Comparison of ENCODE assay signal across 10 cellular contexts in the genomic region with DNA sequence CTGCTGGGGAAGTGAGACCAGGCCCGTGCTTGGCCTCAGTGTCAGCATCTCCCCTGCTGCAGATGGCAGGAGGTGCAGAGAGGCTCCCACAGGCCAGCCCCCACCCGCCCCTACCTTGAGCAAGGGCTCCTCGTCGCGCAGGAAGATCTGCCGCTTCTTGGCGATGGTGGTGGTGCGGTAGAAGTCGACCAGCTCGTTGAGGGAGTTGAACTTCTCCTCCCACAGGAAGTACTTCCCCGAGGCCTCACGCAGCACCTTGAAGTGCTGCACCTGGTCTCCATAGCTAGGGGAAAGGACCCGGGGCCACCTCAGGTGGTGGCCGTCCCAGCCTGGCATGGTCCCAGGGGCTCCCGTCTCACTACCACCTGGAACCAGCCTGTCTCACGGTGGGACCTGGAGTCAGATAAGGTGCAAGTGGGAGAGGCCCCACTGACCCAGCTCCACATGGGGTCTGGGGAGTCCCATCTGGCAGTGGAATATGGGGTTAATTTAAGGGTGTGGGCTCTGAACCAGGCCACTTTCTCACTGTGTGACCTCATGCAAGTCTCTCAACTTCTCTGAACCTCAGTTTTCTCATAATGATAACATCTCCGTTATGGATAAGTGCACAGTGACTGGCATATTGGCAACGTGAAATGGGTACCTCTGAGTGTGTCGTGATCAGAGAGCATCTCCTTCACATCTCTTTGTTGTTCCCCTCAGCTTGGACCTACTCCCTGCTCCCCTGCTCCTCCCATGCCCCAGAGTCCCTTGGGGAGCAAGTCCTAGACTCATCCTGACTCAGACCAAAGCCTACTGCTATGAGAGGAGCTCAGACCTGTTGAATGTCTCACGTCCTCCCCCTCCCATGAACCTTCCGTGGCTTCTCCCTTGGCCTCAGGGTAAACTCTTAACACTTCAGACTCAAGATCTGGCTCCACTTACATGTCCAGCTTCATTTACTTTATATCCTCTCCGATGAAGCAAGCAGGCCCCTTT. TPM values are rescaled to one million over a fixed set of nuclear protein-coding genes. Genes with fewer than 3 reads are reported as not detected.
DNase-seq lines count a peak whose midpoint lies in the region; ATAC-seq lines count a peak whose summit lies in the region.
"Had no signal": no experiment of that assay in that cellular context is flagged by ENCODE, and none has a peak within 500 bp of the region (broad histone marks: within the 10 kb centered on the region; RNA-seq: fewer than 3 reads in every experiment).

No MANE protein-coding gene starts in this region.

- intact Hi-C loops in left ventricle myocardium superior (cut with micrococcal nuclease) = no loop called here

- no peaks in the 10 kb centered on the region for H3K27me3 Mint-ChIP-seq in activated T-cell treated with anti-CD3 and anti-CD28 coated beads, Interleukin-2, amount 50 U/mL, for 4 hours (ENCODE audit: low read depth)

- no peaks in the 10 kb centered on the region for H3K9me3 Mint-ChIP-seq in activated T-cell treated with anti-CD3 and anti-CD28 coated beads, Interleukin-2, amount 50 U/mL, for 4 hours

- H3K36me3 Mint-ChIP-seq in activated T-cell treated with anti-CD3 and anti-CD28 coated beads, Interleukin-2, amount 50 U/mL, for 4 hours (ENCODE audit: insufficient read depth) = peaks cover 6% of the 10 kb centered on the region

- no peak overlapping the region for H3K4me3 Mint-ChIP-seq in activated T-cell treated with anti-CD3 and anti-CD28 coated beads, Interleukin-2, amount 50 U/mL, for 4 hours

- DNase-seq in activated T-cell treated with anti-CD3 and anti-CD28 coated beads, Interleukin-2, amount 50 U/mL, for 4 hours = no peak
- DNase-seq in activated T-cell treated with anti-CD3 and anti-CD28 coated beads, Interleukin-2, amount 50 U/mL, for 1 hour = no peak
- DNase-seq in activated T-cell treated with anti-CD3 and anti-CD28 coated beads, Interleukin-2, amount 50 U/mL, for 48 hours = peak; percentile 30 to 41
- DNase-seq in left ventricle myocardium superior = peak; percentile 15
- DNase-seq in stromal cell of bone marrow (ENCODE audit: low read depth) = peak; percentile 43
- DNase-seq in germinal center (ENCODE audit: low spot score) = no peak
- DNase-seq: AML-193, WERI-Rb-1 had no signal

- peak; percentile 55 to 64 for ATAC-seq in activated T-cell treated with anti-CD3 and anti-CD28 coated beads, Interleukin-2, amount 50 U/mL, for 4 hours
- no peak for ATAC-seq in left ventricle myocardium superior
- no peak for ATAC-seq in HG03097 (IDR thresholded peaks at IDR 0.05; ENCODE audit: low FRiP score, unreplicated experiment)
- no peak for ATAC-seq in GM21528 (IDR thresholded peaks at IDR 0.05; ENCODE audit: low FRiP score, unreplicated experiment)

- H3K4me1 Mint-ChIP-seq in activated T-cell treated with anti-CD3 and anti-CD28 coated beads, Interleukin-2, amount 50 U/mL, for 4 hours (ENCODE audit: low read depth) = peaks cover 13% of the 10 kb centered on the region

RNA-seq across cellular contexts. Expression of a gene that starts 19.8 kb away (rescaled TPM):
- 10 to 100 TPM; 27.0 to 31.9 (median 31.9) TPM for total RNA-seq in activated T-cell treated with anti-CD3 and anti-CD28 coated beads, Interleukin-2, amount 50 U/mL, for 4 hours
- 2.3 TPM for total RNA-seq in left ventricle myocardium superior

RNA-seq across cellular contexts. Expression of a gene that starts 22.4 kb away (rescaled TPM):
- 1 to 10 TPM; 5.7 to 6.8 (median 6.0) TPM for total RNA-seq in activated T-cell treated with anti-CD3 and anti-CD28 coated beads, Interleukin-2, amount 50 U/mL, for 4 hours
- total RNA-seq in left ventricle myocardium superior = 2.2 TPM

Comparison
In these comparisons a context has a peak if more than half of its experiments do, and no peak if none do; other contexts are left out.
1. DNase-seq: peak in activated T-cell treated with anti-CD3 and anti-CD28 coated beads, Interleukin-2, amount 50 U/mL, for 48 hours (2 of 2), left ventricle myocardium superior (single experiment) and stromal cell of bone marrow (single experiment); none in activated T-cell treated with anti-CD3 and anti-CD28 coated beads, Interleukin-2, amount 50 U/mL, for 4 hours (single experiment), activated T-cell treated with anti-CD3 and anti-CD28 coated beads, Interleukin-2, amount 50 U/mL, for 1 hour (single experiment) and germinal center (single experiment).
2. ATAC-seq: peak in activated T-cell treated with anti-CD3 and anti-CD28 coated beads, Interleukin-2, amount 50 U/mL, for 4 hours (2 of 2); none in left ventricle myocardium superior (single experiment), HG03097 (single experiment) and GM21528 (single experiment).